8 cellular contexts compared by ENCODE assay signal in the genomic region with DNA sequence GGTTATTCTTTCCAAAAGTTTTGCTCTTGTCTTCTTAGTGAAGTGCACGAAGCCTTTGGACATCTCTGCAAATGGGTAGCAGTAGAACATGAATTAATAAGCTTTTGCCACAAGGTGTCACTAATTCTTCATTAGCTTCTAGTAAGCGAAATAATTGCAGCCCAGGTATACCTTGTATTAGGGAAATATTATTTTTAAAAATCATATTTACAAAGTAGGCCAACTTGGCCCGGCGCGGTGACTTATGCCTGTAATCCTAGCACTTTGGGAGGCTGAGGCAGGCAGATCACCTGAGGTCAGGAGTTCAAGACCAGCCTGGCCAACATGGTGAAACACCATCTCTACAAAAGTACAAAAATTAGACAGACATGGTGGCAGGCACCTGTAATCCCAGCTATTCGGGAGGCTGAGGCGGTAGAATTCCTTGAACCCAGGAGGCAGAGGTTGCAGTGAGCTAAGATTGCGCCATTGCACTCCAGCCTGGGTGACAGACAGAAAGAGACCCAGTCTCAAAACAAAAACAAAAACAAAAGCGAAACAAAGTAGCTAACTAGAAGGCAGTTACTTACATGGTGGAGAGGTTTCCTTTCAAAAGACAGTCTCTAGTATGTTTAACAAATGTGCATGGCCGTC. TPM values are rescaled to one million over a fixed set of nuclear protein-coding genes. Genes with fewer than 3 reads are reported as not detected.
DNase-seq lines count a peak whose midpoint lies in the region; ATAC-seq and TF ChIP-seq lines count a peak whose summit lies in the region.

No MANE protein-coding gene starts in this region.

- peak overlapping the region; percentile 82 to 90 for H3K27ac Mint-ChIP-seq in effector memory CD8-positive, alpha-beta T cell

- H3K4me1 ChIP-seq in neutrophil (ENCODE audit: control insufficient read depth in 1 of 2, insufficient read depth in 1 of 2, low read depth in 1 of 2, low read length in 1 of 2), result peaks cover 27 to 30% of the 10 kb centered on the region in 2 experiments

- peaks cover 2% of the 10 kb centered on the region for H3K36me3 Mint-ChIP-seq in effector memory CD8-positive, alpha-beta T cell (ENCODE audit: insufficient read depth)

- H3K36me3 ChIP-seq in neutrophil, result no peaks in the 10 kb centered on the region

- no peaks in the 10 kb centered on the region for H3K9me3 ChIP-seq in neutrophil

- peaks cover 15 to 16% of the 10 kb centered on the region in 2 donors for H3K4me1 Mint-ChIP-seq in effector memory CD8-positive, alpha-beta T cell (ENCODE audit: low read depth in 2 of 2)

- DNase-seq in A172 (ENCODE audit: low spot score) (peak; percentile 34), GDM1 (lab: John Stamatoyannopoulos, UW) (peak; percentile 13), RKO (ENCODE audit: low spot score) (peak; percentile 35)
- peak; percentile 12 to 38 (median 14) for DNase-seq in effector memory CD8-positive, alpha-beta T cell
- no peak for DNase-seq in NK-92 treated with Interleukin-12 subunit alpha and Interleukin-12 subunit beta, amount 100 ng/mL, for 24 hours (lab: John Stamatoyannopoulos, UW)
- no peak for DNase-seq in activated CD4-positive, alpha-beta T cell treated with anti-CD3 and anti-CD28 coated beads, Interleukin-2, amount 50 U/mL, for 1 hour

- H3K4me3 Mint-ChIP-seq in effector memory CD8-positive, alpha-beta T cell, result peak overlapping the region; percentile 72 to 74

- no peaks in the 10 kb centered on the region for H3K27me3 Mint-ChIP-seq in effector memory CD8-positive, alpha-beta T cell

- H3K9me3 Mint-ChIP-seq in effector memory CD8-positive, alpha-beta T cell, result no peaks in the 10 kb centered on the region

- ATAC-seq in HG03066 (IDR thresholded peaks at IDR 0.05; ENCODE audit: low read depth, unreplicated experiment), result peak; percentile 59
- peak; percentile 88 for ATAC-seq in effector memory CD8-positive, alpha-beta T cell (replicated peaks)

- peak overlapping the region in 1 of 2 experiments; percentile 12 for H3K4me3 ChIP-seq in neutrophil (ENCODE audit: low read depth in 1 of 2, low read length in 1 of 2)

- peak overlapping the region; percentile 60 for H3K27ac ChIP-seq in neutrophil

- peak; percentile 70 for TF ChIP-seq CTCF in neutrophil (IDR thresholded peaks at IDR 0.05)

- H3K27me3 ChIP-seq in neutrophil, result no peaks in the 10 kb centered on the region

RNA-seq across cellular contexts. Expression of a gene that starts 8.8 kb away (rescaled TPM):
- 3.3 and 4.4 TPM in 2 replicates for total RNA-seq in A172 (2014; rRNA removed; shearing (Covaris generic))

RNA-seq across cellular contexts. Expression of a gene that starts 36.0 kb away (rescaled TPM):
- total RNA-seq in A172 (2014; rRNA removed; shearing (Covaris generic)), result not detected in 2 replicates

Comparison
In these comparisons a context has a peak if more than half of its experiments do, and no peak if none do; other contexts are left out.
1. DNase-seq: peak in A172 (single experiment), GDM1 (single experiment), RKO (single experiment) and effector memory CD8-positive, alpha-beta T cell (3 of 3); none in NK-92 treated with Interleukin-12 subunit alpha and Interleukin-12 subunit beta, amount 100 ng/mL, for 24 hours (single experiment) and activated CD4-positive, alpha-beta T cell treated with anti-CD3 and anti-CD28 coated beads, Interleukin-2, amount 50 U/mL, for 1 hour (single experiment).